ENCODE assay signal across 11 cellular contexts in genomic region chr2:28250006-28250405, GRCh38.
DNase-seq lines count a peak whose midpoint lies in the region; ATAC-seq and TF ChIP-seq lines count a peak whose summit lies in the region.
"Had no signal": no experiment of that assay in that cellular context is flagged by ENCODE, and none has a peak within 500 bp of the region (broad histone marks: within the 10 kb centered on the region; RNA-seq: fewer than 3 reads in every experiment).

No MANE protein-coding gene starts in this region.

- intact Hi-C loops in ascending aorta (cut with DNase I) = no loop called here

- no peaks in the 10 kb centered on the region for H3K27me3 ChIP-seq in CD8-positive, alpha-beta memory T cell (ENCODE audit: insufficient read depth, low read length, poor library complexity, severe bottlenecking)
- H3K27me3 ChIP-seq in brain microvascular endothelial cell (replicated peaks) = no peaks in the 10 kb centered on the region
- no peaks in the 10 kb centered on the region for H3K27me3 ChIP-seq in ascending aorta

- in situ Hi-C loops in brain microvascular endothelial cell (cut with HindIII; ENCODE audit: low pct_ligation_motif_present, low sequenced_read_pairs) = no loop called here

- peaks cover 22% of the 10 kb centered on the region for H3K4me1 ChIP-seq in CD8-positive, alpha-beta memory T cell (ENCODE audit: insufficient read depth, low read length)
- peaks cover 0 to 6% of the 10 kb centered on the region in 2 donors for H3K4me1 ChIP-seq in ascending aorta

- H3K27me3 Mint-ChIP-seq in CD8-positive, alpha-beta memory T cell = no peaks in the 10 kb centered on the region

- CTCF ChIA-PET in CD8-positive, alpha-beta memory T cell (lab: Charles Lee) = no interaction called here

- H3K9me3 ChIP-seq in CD8-positive, alpha-beta memory T cell (ENCODE audit: low read length) = no peaks in the 10 kb centered on the region
- no peaks in the 10 kb centered on the region for H3K9me3 ChIP-seq in ascending aorta
- H3K9me3 ChIP-seq: HAP-1 had no signal

- no peaks in the 10 kb centered on the region for H3K9me3 Mint-ChIP-seq in CD8-positive, alpha-beta memory T cell

- H3K27ac ChIP-seq in CD8-positive, alpha-beta memory T cell (ENCODE audit: low read depth, low read length) = no peak overlapping the region
- H3K27ac ChIP-seq in brain microvascular endothelial cell (no peak overlapping the region), ascending aorta (no peak overlapping the region)
- H3K27ac ChIP-seq: coronary artery, VCaP had no signal

- peaks cover 0 to 20% (median 2%) of the 10 kb centered on the region in 3 donors for H3K36me3 Mint-ChIP-seq in CD8-positive, alpha-beta memory T cell

- peaks cover 31 to 50% (median 48%) of the 10 kb centered on the region in 3 donors for H3K4me1 Mint-ChIP-seq in CD8-positive, alpha-beta memory T cell

- ATAC-seq in GM18520 (IDR thresholded peaks at IDR 0.05; ENCODE audit: unreplicated experiment) (no peak), HG03565 (IDR thresholded peaks at IDR 0.05; ENCODE audit: unreplicated experiment) (no peak), GM18867 (IDR thresholded peaks at IDR 0.05; ENCODE audit: unreplicated experiment) (no peak)

- no peak overlapping the region for H3K4me3 Mint-ChIP-seq in CD8-positive, alpha-beta memory T cell

- H3K27ac Mint-ChIP-seq in CD8-positive, alpha-beta memory T cell = peak overlapping the region in 7 of 8 donors; percentile 11 to 92 (median 34)

- H3K4me3 ChIP-seq in CD8-positive, alpha-beta memory T cell (ENCODE audit: low read length) = no peak overlapping the region
- no peak overlapping the region for H3K4me3 ChIP-seq in brain microvascular endothelial cell (ENCODE audit: low read depth, low read length)
- no peak overlapping the region for H3K4me3 ChIP-seq in ascending aorta
- H3K4me3 ChIP-seq: coronary artery, HAP-1 had no signal

- H3K36me3 ChIP-seq in CD8-positive, alpha-beta memory T cell (ENCODE audit: insufficient read depth, low read length) = no peaks in the 10 kb centered on the region
- H3K36me3 ChIP-seq in brain microvascular endothelial cell (replicated peaks) (no peaks in the 10 kb centered on the region), ascending aorta (peaks cover 0 to 6% of the 10 kb centered on the region in 2 donors)
- H3K36me3 ChIP-seq: HAP-1 had no signal

- POLR2A ChIA-PET in CD8-positive, alpha-beta memory T cell (lab: Charles Lee) = interaction anchor here (0.7 to 1.1 kb wide), 2 partner anchors 9 to 132 kb away, joined by 4 to 8 read pairs; no protein-coding TSS in a partner anchor

- DNase-seq in CD8-positive, alpha-beta memory T cell = no peak
- DNase-seq in LHCN-M2 (ENCODE audit: low read depth) = peak; percentile 83
- DNase-seq in brain microvascular endothelial cell = peak; percentile 85
- DNase-seq in myocyte (ENCODE audit: low read depth) = peak; percentile 68
- no peak for DNase-seq in ascending aorta (ENCODE audit: low spot score in 2 of 2)

- TF ChIP-seq CTCF in brain microvascular endothelial cell (IDR thresholded peaks at IDR 0.05; ENCODE audit: low read depth, low read length, missing control alignments) (peak; percentile 37), ascending aorta (IDR thresholded peaks at IDR 0.05) (no peak)

Comparison
In these comparisons a context has a peak if more than half of its experiments do, and no peak if none do; other contexts are left out.
1. DNase-seq: peak in LHCN-M2 (single experiment), brain microvascular endothelial cell (single experiment) and myocyte (single experiment); none in CD8-positive, alpha-beta memory T cell (0 of 5) and ascending aorta (0 of 2).